ENCODE assay signal across 8 cellular contexts in the genomic region with DNA sequence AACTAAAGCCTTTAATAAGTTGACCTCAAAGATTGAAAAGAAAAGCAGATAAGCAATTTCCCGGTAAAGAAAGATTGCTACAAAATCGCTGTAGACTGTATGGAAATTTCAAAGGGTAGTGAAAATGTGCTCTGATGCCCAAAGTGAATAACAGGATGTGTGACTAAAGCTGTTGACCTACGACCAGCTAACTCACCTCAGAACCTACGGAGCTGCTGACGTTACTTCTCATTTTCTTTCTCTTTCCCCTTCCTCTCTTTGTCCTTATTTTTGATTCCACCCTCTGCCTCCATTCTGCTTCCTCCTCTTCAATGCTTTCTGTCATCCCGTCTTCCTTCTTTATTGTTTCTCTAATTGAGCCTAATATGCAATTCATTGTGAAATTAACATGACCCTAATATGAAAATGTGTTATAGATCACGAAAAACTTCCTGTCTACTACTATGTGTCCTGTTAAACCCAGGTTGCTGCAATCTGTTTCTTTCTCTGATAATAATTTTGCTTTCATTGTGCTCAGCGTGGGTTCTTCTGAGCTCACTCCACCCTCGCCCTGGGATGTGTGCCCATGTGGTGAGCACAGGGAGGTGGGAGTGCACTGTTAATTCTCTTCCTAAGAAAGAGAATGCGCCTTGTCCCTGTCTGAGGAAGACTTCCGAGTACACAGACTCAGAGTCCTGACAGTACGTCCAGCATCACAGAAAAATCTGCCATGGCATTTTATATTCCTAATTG.
DNase-seq lines count a peak whose midpoint lies in the region; ATAC-seq and TF ChIP-seq lines count a peak whose summit lies in the region.

No MANE protein-coding gene starts in this region.

- no peak overlapping the region for H3K4me3 ChIP-seq in right cardiac atrium (ENCODE audit: low read length)
- H3K4me3 ChIP-seq in upper lobe of right lung = no peak overlapping the region

- no peaks in the 10 kb centered on the region for H3K27me3 ChIP-seq in right cardiac atrium (ENCODE audit: control insufficient read depth, insufficient read depth)
- H3K27me3 ChIP-seq in upper lobe of right lung = no peaks in the 10 kb centered on the region

- H3K27ac ChIP-seq in right cardiac atrium (ENCODE audit: low read length) (no peak overlapping the region), epithelial cell of prostate (peak overlapping the region; percentile 66), upper lobe of right lung (peak overlapping the region; percentile 13)

- no peak for TF ChIP-seq CTCF in upper lobe of right lung (IDR thresholded peaks at IDR 0.05)

- DNase-seq in right cardiac atrium (peak in 2 of 3 donors; percentile 24 to 41), left cardiac atrium (no peak), M059J (ENCODE audit: low read depth) (peak; percentile 78), epithelial cell of prostate (ENCODE audit: low read depth, low spot score) (no peak), upper lobe of right lung (no peak), UCSD-AML1 (lab: John Stamatoyannopoulos, UW; ENCODE audit: unreplicated experiment) (no peak), NCI-H1694 (lab: John Stamatoyannopoulos, UW) (no peak), DMS153 (lab: John Stamatoyannopoulos, UW) (no peak)

- 60% methylated on average over 12 of the region's 12 CpGs for WGBS in right cardiac atrium

- H3K9me3 ChIP-seq in right cardiac atrium (ENCODE audit: control insufficient read depth, low read length) (no peaks in the 10 kb centered on the region), upper lobe of right lung (no peaks in the 10 kb centered on the region)

- no peaks in the 10 kb centered on the region for H3K36me3 ChIP-seq in upper lobe of right lung

- no peaks in the 10 kb centered on the region for H3K4me1 ChIP-seq in right cardiac atrium (ENCODE audit: control insufficient read depth, insufficient read depth, low read length)
- H3K4me1 ChIP-seq in upper lobe of right lung = no peaks in the 10 kb centered on the region

- intact Hi-C loops in right cardiac atrium (cut with DNase I) = loop anchor here in 1 of 4 donors (10.0 kb wide), 1 partner anchor 116 kb away; no protein-coding TSS in a partner anchor
- intact Hi-C loops in left cardiac atrium (cut with DNase I) = loop anchor here in 1 of 2 donors (10.0 kb wide), 2 partner anchors 116 to 606 kb away; no protein-coding TSS in a partner anchor
- intact Hi-C loops in upper lobe of right lung (cut with DNase I) = no loop called here

- ATAC-seq in right cardiac atrium (peak; percentile 57 to 89), left cardiac atrium (no peak), upper lobe of right lung (peak; percentile 44)

Comparison
In these comparisons a context has a peak if more than half of its experiments do, and no peak if none do; other contexts are left out.
1. ATAC-seq: peak in right cardiac atrium (2 of 2) and upper lobe of right lung (single experiment); none in left cardiac atrium (0 of 2).
2. DNase-seq: peak in right cardiac atrium (2 of 3) and M059J (single experiment); none in left cardiac atrium (single experiment), epithelial cell of prostate (single experiment), upper lobe of right lung (single experiment), UCSD-AML1 (single experiment), NCI-H1694 (single experiment) and DMS153 (single experiment).